In the genomic region with DNA sequence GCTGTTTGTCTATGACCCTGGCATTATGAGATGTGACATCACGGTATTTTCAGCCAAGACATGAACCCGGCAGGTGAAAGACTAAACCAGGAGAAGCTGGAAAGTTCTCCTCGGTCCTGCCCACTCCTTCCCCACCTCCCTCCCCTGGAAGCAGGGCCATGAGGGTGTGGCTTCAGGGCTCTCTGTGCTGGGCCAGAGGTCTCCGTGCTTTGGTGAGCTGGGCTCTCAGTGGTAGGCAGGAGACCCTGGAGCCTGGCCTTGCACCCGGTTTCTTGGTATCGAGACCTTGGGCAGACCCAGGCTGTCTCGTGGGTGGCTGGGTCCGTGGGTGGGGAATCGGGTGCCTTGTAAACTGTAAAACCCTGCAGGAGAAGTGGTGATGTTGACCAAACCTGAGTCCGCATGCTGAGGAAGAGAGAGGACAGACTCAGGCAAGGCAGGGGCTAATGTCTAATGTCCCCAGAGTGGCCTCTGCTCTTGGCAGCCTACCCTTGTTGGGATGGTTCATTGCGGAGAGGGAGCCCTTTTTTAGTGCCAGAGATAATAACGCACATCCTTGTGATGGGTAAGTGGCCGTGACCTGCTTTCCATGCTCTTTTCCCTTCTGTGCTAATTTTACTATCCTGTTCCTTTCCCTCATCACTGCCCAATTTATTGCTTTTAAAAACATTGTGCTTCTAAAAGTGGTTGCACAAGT, we compare ENCODE assay signal across 15 cellular contexts. TPM values are rescaled to one million over a fixed set of nuclear protein-coding genes. Genes with fewer than 3 reads are reported as not detected.
DNase-seq lines count a peak whose midpoint lies in the region; ATAC-seq and TF ChIP-seq lines count a peak whose summit lies in the region.
"Had no signal": no experiment of that assay in that cellular context is flagged by ENCODE, and none has a peak within 500 bp of the region (broad histone marks: within the 10 kb centered on the region; RNA-seq: fewer than 3 reads in every experiment).

No MANE protein-coding gene starts in this region.

- H3K9me3 ChIP-seq in right atrium auricular region (peaks cover 2 to 5% of the 10 kb centered on the region in 2 donors), osteoblast (ENCODE audit: low read depth, low read length) (peaks cover under 1% of the 10 kb centered on the region), spleen (peaks cover 0 to 21% (median 13%) of the 10 kb centered on the region in 8 donors), vagina (peaks cover 1% of the 10 kb centered on the region)

- H3K36me3 ChIP-seq in right atrium auricular region (peaks cover 28% of the 10 kb centered on the region), osteoblast (ENCODE audit: insufficient read depth, low read length) (peaks cover 11% of the 10 kb centered on the region), spleen (peaks cover 0 to 72% (median 52%) of the 10 kb centered on the region in 6 donors), vagina (peaks cover 0 to 18% of the 10 kb centered on the region in 2 donors)

- H3K4me3 Mint-ChIP-seq in chondrocyte (ENCODE audit: unreplicated experiment), result no peak overlapping the region
- H3K4me3 Mint-ChIP-seq: B cell; CD4-positive, alpha-beta T cell had no signal

- H3K79me2 ChIP-seq in osteoblast (ENCODE audit: insufficient read depth, low read length), result no peaks in the 10 kb centered on the region

- H2AFZ ChIP-seq in osteoblast (ENCODE audit: low read length), result no peak overlapping the region

- H4K20me1 ChIP-seq in osteoblast (ENCODE audit: insufficient read depth, low read length), result no peaks in the 10 kb centered on the region

- H3K4me1 ChIP-seq in right atrium auricular region (peaks cover 0 to 29% of the 10 kb centered on the region in 2 donors), osteoblast (ENCODE audit: insufficient read depth, low read length) (peaks cover 35% of the 10 kb centered on the region), spleen (peaks cover 0 to 20% (median 10%) of the 10 kb centered on the region in 6 donors), vagina (peaks cover 13% of the 10 kb centered on the region)

- no peak for DNase-seq in left cardiac atrium
- DNase-seq in right atrium auricular region (ENCODE audit: low spot score), result no peak
- peak; percentile 54 for DNase-seq in chondrocyte (ENCODE audit: low spot score)
- DNase-seq in osteoblast (ENCODE audit: insufficient read length, low spot score, missing footprints), result no peak
- DNase-seq in spleen, result peak; percentile 47
- no peak for DNase-seq in vagina (ENCODE audit: extremely low spot score in 2 of 2)
- no peak for DNase-seq in erythroblast (lab: John Stamatoyannopoulos, UW)
- DNase-seq: C1 segment of cervical spinal cord; CD4-positive, alpha-beta T cell; DMS79; IMR-90 had no signal

- ATAC-seq in left cardiac atrium, result peak; percentile 17 to 45
- ATAC-seq in GM21723 (IDR thresholded peaks at IDR 0.05; ENCODE audit: unreplicated experiment), result no peak

- H3K27me3 Mint-ChIP-seq in chondrocyte (ENCODE audit: low read depth), result no peaks in the 10 kb centered on the region
- H3K27me3 Mint-ChIP-seq: B cell; CD4-positive, alpha-beta T cell had no signal

- TF ChIP-seq CTCF in right atrium auricular region (IDR thresholded peaks at IDR 0.05) (no peak), chondrocyte (IDR thresholded peaks at IDR 0.05) (no peak), osteoblast (IDR thresholded peaks at IDR 0.05; ENCODE audit: extremely low read depth, low read depth, low read length) (no peak), spleen (IDR thresholded peaks at IDR 0.05 in 8 of 11, conservative IDR thresholded peaks at IDR 0.05 in 3 of 11) (no peak), vagina (IDR thresholded peaks at IDR 0.05) (no peak)

- peaks cover 9% of the 10 kb centered on the region for H3K9me3 Mint-ChIP-seq in chondrocyte (ENCODE audit: low read depth)

- no peaks in the 10 kb centered on the region for H3K4me1 Mint-ChIP-seq in chondrocyte (ENCODE audit: low read depth)

- peaks cover 30% of the 10 kb centered on the region for H3K36me3 Mint-ChIP-seq in chondrocyte (ENCODE audit: low read depth)

- intact Hi-C loops in left cardiac atrium (cut with DNase I), result no loop called here
- intact Hi-C loops in spleen (cut with DNase I; ENCODE audit: low total_unique reads), result no loop called here
- intact Hi-C loops in vagina (cut with DNase I), result no loop called here

- H3K27ac ChIP-seq in right atrium auricular region (no peak overlapping the region), osteoblast (ENCODE audit: low read depth, low read length) (peak overlapping the region; percentile 99), spleen (no peak overlapping the region), vagina (no peak overlapping the region)

- H3K27ac Mint-ChIP-seq in chondrocyte (ENCODE audit: unreplicated experiment), result no peak overlapping the region
- H3K27ac Mint-ChIP-seq: B cell; CD4-positive, alpha-beta T cell had no signal

- TF ChIP-seq POLR2A in spleen (IDR thresholded peaks at IDR 0.05) (no peak), vagina (IDR thresholded peaks at IDR 0.05) (no peak), erythroblast (IDR thresholded peaks at IDR 0.05; ENCODE audit: low read length) (no peak)

- peak overlapping the region; percentile 49 for H3K4me2 ChIP-seq in osteoblast (ENCODE audit: insufficient read depth, low read length)

- H3K27me3 ChIP-seq in right atrium auricular region, result no peaks in the 10 kb centered on the region
- no peaks in the 10 kb centered on the region for H3K27me3 ChIP-seq in osteoblast (ENCODE audit: insufficient read depth, low read length)
- no peaks in the 10 kb centered on the region for H3K27me3 ChIP-seq in spleen (replicated peaks in 1 of 7)
- no peaks in the 10 kb centered on the region for H3K27me3 ChIP-seq in vagina

- no peak overlapping the region for H3K4me3 ChIP-seq in right atrium auricular region
- H3K4me3 ChIP-seq in osteoblast (ENCODE audit: insufficient read depth, low read length), result no peak overlapping the region
- H3K4me3 ChIP-seq in spleen, result no peak overlapping the region
- no peak overlapping the region for H3K4me3 ChIP-seq in vagina

- WGBS in spleen, 5 donors, result 87 to 93% (median 91%) methylated on average over 13 of the region's 13 CpGs

RNA-seq across cellular contexts. Expression of gene PARVG, which starts 48.6 kb away (rescaled TPM):
- total RNA-seq in left cardiac atrium, result 1 to 10 TPM; 6.0 to 9.5 TPM
- 1 to 10 TPM; 2.1 to 7.2 TPM for total RNA-seq in right atrium auricular region
- 0.15 to 0.27 TPM in 2 of 3 replicates, not detected in the other for total RNA-seq in chondrocyte
- 1.1 and 1.5 TPM in 2 replicates for total RNA-seq in osteoblast
- 100 to 1,000 TPM; 129 to 226 (median 142) TPM for total RNA-seq in spleen
- 100 to 1,000 TPM; 118 to 214 (median 204) TPM for polyA plus RNA-seq in spleen
- total RNA-seq in vagina, result 29.5 TPM
- total RNA-seq: G401, HT-29, IMR-90 had no signal
- polyA plus RNA-seq: IMR-90 had no signal

Comparison
In these comparisons a context has a peak if more than half of its experiments do, and no peak if none do; other contexts are left out.
1. DNase-seq: peak in chondrocyte (single experiment) and spleen (single experiment); none in left cardiac atrium (single experiment), right atrium auricular region (single experiment), osteoblast (single experiment), vagina (0 of 2) and erythroblast (0 of 2).